18 cellular contexts compared by ENCODE assay signal in genomic region chr17:7343250-7343649, GRCh38. TPM values are rescaled to one million over a fixed set of nuclear protein-coding genes. Genes with fewer than 3 reads are reported as not detected.
"Had no signal": no experiment of that assay in that cellular context is flagged by ENCODE, and none has a peak within 500 bp of the region (broad histone marks: within the 10 kb centered on the region; RNA-seq: fewer than 3 reads in every experiment).

No MANE protein-coding gene starts in this region.

- H3K27ac Mint-ChIP-seq: activated T-helper 17 cell treated with anti-CD3 and anti-CD28 coated beads, Interleukin-2, amount 50 U/mL, for 72 hours; nephron; progenitor cell of endocrine pancreas had no signal

- H3K4me3 Mint-ChIP-seq: activated T-helper 17 cell treated with anti-CD3 and anti-CD28 coated beads, Interleukin-2, amount 50 U/mL, for 72 hours; nephron had no signal

- H3K27me3 Mint-ChIP-seq: activated T-helper 17 cell treated with anti-CD3 and anti-CD28 coated beads, Interleukin-2, amount 50 U/mL, for 72 hours had no signal

- DNase-seq: activated naive CD4-positive, alpha-beta T cell; anterior cingulate cortex; brain microvascular endothelial cell; central memory CD4-positive, alpha-beta T cell; colonic mucosa; erythroblast; foreskin melanocyte; lower lobe of right lung; T-helper 1 cell; upper lobe of left lung had no signal

- H3K9me3 ChIP-seq: colonic mucosa, lower lobe of right lung, thoracic aorta, upper lobe of left lung had no signal

- H3K9me3 Mint-ChIP-seq: activated T-helper 17 cell treated with anti-CD3 and anti-CD28 coated beads, Interleukin-2, amount 50 U/mL, for 72 hours; nephron had no signal

- ATAC-seq: activated CD4-positive, CD25-positive, alpha-beta regulatory T cell treated with anti-CD3 and anti-CD28 coated beads, Interleukin-2, amount 50 U/mL, for 24 hours; activated T-helper 17 cell treated with anti-CD3 and anti-CD28 coated beads, Interleukin-2, amount 50 U/mL, for 72 hours; lower lobe of right lung; SK-N-SH treated with all-trans-retinoic acid at 6 μM for 48 hours had no signal

RNA-seq across cellular contexts. Expression of gene TMEM95, which starts 11.7 kb away (rescaled TPM):
- total RNA-seq: colonic mucosa, lower lobe of right lung, omental fat pad, progenitor cell of endocrine pancreas, skeletal muscle tissue, thoracic aorta had no signal
